Comparison of ENCODE assay signal across 8 cellular contexts in the genomic region with DNA sequence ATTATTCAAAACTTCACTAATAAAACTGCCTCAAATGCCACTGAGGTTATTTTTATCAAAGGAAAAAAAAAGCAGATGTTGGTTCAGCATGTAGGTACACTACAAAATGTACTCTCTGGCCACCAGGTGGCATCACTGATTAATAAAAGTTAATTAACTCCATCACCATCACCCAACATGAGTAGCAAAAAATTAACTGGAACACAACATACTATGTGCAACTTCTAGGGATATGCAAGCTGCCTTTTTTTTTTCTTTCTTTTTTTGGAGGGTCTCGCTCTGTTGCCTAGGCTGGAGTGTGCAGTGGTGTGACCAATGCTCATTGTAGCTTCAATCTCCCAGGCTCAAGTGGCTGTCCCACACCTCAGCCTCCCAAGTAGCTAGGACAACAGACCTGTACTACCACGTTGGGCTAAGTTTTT. TPM values are rescaled to one million over a fixed set of nuclear protein-coding genes. Genes with fewer than 3 reads are reported as not detected.
DNase-seq lines count a peak whose midpoint lies in the region; ATAC-seq and TF ChIP-seq lines count a peak whose summit lies in the region.

No MANE protein-coding gene starts in this region.

- TF ChIP-seq EP300 in Ishikawa (IDR thresholded peaks at IDR 0.05; ENCODE audit: borderline replicate concordance), result no peak
- no peak for TF ChIP-seq EP300 in tibial nerve (IDR thresholded peaks at IDR 0.05)

- intact Hi-C loops in PC-9 (cut with micrococcal nuclease; ENCODE audit: unreplicated experiment), result loop anchor here (1.0 to 5.0 kb wide), 8 partner anchors 14 to 417 kb away; partner anchors contain the start of genes FGD6, METAP2, NR2C1 and VEZT

- H3K79me2 ChIP-seq in PC-9 (ENCODE audit: low read depth) (peaks cover 16% of the 10 kb centered on the region), neural progenitor cell (ENCODE audit: low read depth) (no peaks in the 10 kb centered on the region)

- TSS peak; percentile 99 for BruUV-seq in PC-9 (replicated peaks; lab: Mats Ljungman, UMichigan)

- peaks cover 31% of the 10 kb centered on the region for H3F3A ChIP-seq in PC-9 (ENCODE audit: insufficient read depth, low read depth)
- H3F3A ChIP-seq in neural progenitor cell (ENCODE audit: low read depth), result no peaks in the 10 kb centered on the region

- no peaks in the 10 kb centered on the region for H3K9me3 Mint-ChIP-seq in neural progenitor cell

- peak; percentile 94 for TF ChIP-seq CTCF in PC-9 (conservative IDR thresholded peaks at IDR 0.05)
- peak; percentile 62 for TF ChIP-seq CTCF in fibroblast of mammary gland (conservative IDR thresholded peaks at IDR 0.05; ENCODE audit: control insufficient read depth, insufficient read depth, low read depth, low read length)
- peak; percentile 78 for TF ChIP-seq CTCF in neural progenitor cell (IDR thresholded peaks at IDR 0.05)
- TF ChIP-seq CTCF in tibial nerve (IDR thresholded peaks at IDR 0.05), result peak; percentile 50 to 88 (median 62)

- H3K4me1 Mint-ChIP-seq in neural progenitor cell, result peaks cover 4% of the 10 kb centered on the region

- H3K27me3 ChIP-seq in PC-9 (ENCODE audit: insufficient read depth, low read depth) (no peaks in the 10 kb centered on the region), neural progenitor cell (no peaks in the 10 kb centered on the region), tibial nerve (no peaks in the 10 kb centered on the region)

- peaks cover 19% of the 10 kb centered on the region for H3K36me3 Mint-ChIP-seq in neural progenitor cell

- H3K4me1 ChIP-seq in PC-9 (replicated peaks; ENCODE audit: insufficient read depth) (peaks cover 43% of the 10 kb centered on the region), neural progenitor cell (peaks cover 6% of the 10 kb centered on the region), tibial nerve (peaks cover 0 to 21% (median 0%) of the 10 kb centered on the region in 4 donors)

- no peaks in the 10 kb centered on the region for H3K9me3 ChIP-seq in PC-9 (ENCODE audit: insufficient read depth, low read depth)
- no peaks in the 10 kb centered on the region for H3K9me3 ChIP-seq in neural progenitor cell (ENCODE audit: low read depth)
- H3K9me3 ChIP-seq in tibial nerve, result no peaks in the 10 kb centered on the region

- WGBS in tibial nerve, 2 donors, result 52 to 57% methylated on average over 2 of the region's 2 CpGs

- H4K20me1 ChIP-seq in PC-9 (ENCODE audit: insufficient read depth) (no peaks in the 10 kb centered on the region), neural progenitor cell (ENCODE audit: low read depth) (no peaks in the 10 kb centered on the region)

- H3K4me2 ChIP-seq in PC-9, result peak overlapping the region; percentile 79
- H3K4me2 ChIP-seq in neural progenitor cell, result no peak overlapping the region

- DNase-seq in D341Med (ENCODE audit: low spot score) (peak; percentile 61), PC-9 (peak in 1 of 2 experiments; percentile 48), fibroblast of mammary gland (ENCODE audit: low read depth) (peak; percentile 81), neural progenitor cell (ENCODE audit: low spot score) (peak; percentile 83), tibial nerve (ENCODE audit: low spot score in 2 of 2) (peak; percentile 51 to 85)
- peak; percentile 38 to 46 for DNase-seq in activated T-cell treated with anti-CD3 and anti-CD28 coated beads, Interleukin-2, amount 50 U/mL, for 48 hours

- H3K27me3 Mint-ChIP-seq in neural progenitor cell (ENCODE audit: insufficient read depth, low read depth), result peaks cover 2% of the 10 kb centered on the region

- no peak overlapping the region for H3K27ac Mint-ChIP-seq in neural progenitor cell

- CTCF ChIA-PET in PC-9 (lab: Charles Lee), result interaction anchor here (0.6 to 1.7 kb wide), 5 partner anchors 99 to 458 kb away, joined by 3 to 14 read pairs (median 4); partner anchors contain the start of gene METAP2

- POLR2A ChIA-PET in PC-9 (lab: Charles Lee; ENCODE audit: unreplicated experiment), result interaction anchor here (0.5 to 1.0 kb wide), 4 partner anchors 89 to 468 kb away, joined by 3 to 5 read pairs (median 4); partner anchors contain the start of genes FGD6 and VEZT

- H3K4me3 Mint-ChIP-seq in neural progenitor cell, result no peak overlapping the region

- peak overlapping the region; percentile 43; the same call in 1 of the 2 replicates for H3K4me3 ChIP-seq in PC-9
- H3K4me3 ChIP-seq in fibroblast of mammary gland (ENCODE audit: control insufficient read depth, low read depth, low read length), result no peak overlapping the region
- no peak overlapping the region for H3K4me3 ChIP-seq in neural progenitor cell
- H3K4me3 ChIP-seq in tibial nerve, result no peak overlapping the region

- H3K27ac ChIP-seq in PC-9 (peak overlapping the region; percentile 92), neural progenitor cell (no peak overlapping the region), tibial nerve (no peak overlapping the region)

- TF ChIP-seq POLR2A in tibial nerve (IDR thresholded peaks at IDR 0.05), result no peak

- peak; percentile 85 for ATAC-seq in GM21367 (IDR thresholded peaks at IDR 0.05; ENCODE audit: unreplicated experiment)

- TF ChIP-seq RAD21 in Ishikawa (IDR thresholded peaks at IDR 0.05; ENCODE audit: low read depth), result peak; percentile 80

- H2AFZ ChIP-seq in PC-9 (no peak overlapping the region; the same call in 1 of the 2 replicates), neural progenitor cell (replicated peaks) (no peak overlapping the region)

- H3K9ac ChIP-seq in neural progenitor cell, result no peak overlapping the region

- H3K9me2 ChIP-seq in PC-9 (ENCODE audit: insufficient read depth), result no peaks in the 10 kb centered on the region

- H3K36me3 ChIP-seq in PC-9 (ENCODE audit: low read depth) (peaks cover 4% of the 10 kb centered on the region; the same call in 1 of the 2 replicates), neural progenitor cell (peaks cover 3% of the 10 kb centered on the region), tibial nerve (peaks cover 0 to 11% (median 0%) of the 10 kb centered on the region in 3 donors)

TF ChIP-seq in Ishikawa, 13 proteins besides CTCF, POLR2A, EP300 and RAD21:
- TF ChIP-seq CEBPB (IDR thresholded peaks at IDR 0.05) (no peak), MAX (IDR thresholded peaks at IDR 0.05) (no peak), USF1 (IDR thresholded peaks at IDR 0.05) (no peak), YY1 (IDR thresholded peaks at IDR 0.05; ENCODE audit: low read depth) (no peak), TEAD4 (IDR thresholded peaks at IDR 0.05) (no peak), TAF1 (IDR thresholded peaks at IDR 0.05; ENCODE audit: low read depth) (no peak), ZBTB7A (IDR thresholded peaks at IDR 0.05; ENCODE audit: low read depth) (no peak), CREB1 (IDR thresholded peaks at IDR 0.05; ENCODE audit: low read depth) (no peak), EGR1 (IDR thresholded peaks at IDR 0.05) (no peak), NFIC (IDR thresholded peaks at IDR 0.05) (no peak), FOXM1 (IDR thresholded peaks at IDR 0.05; ENCODE audit: borderline replicate concordance, low read depth) (no peak), TCF12 (IDR thresholded peaks at IDR 0.05; ENCODE audit: low read depth) (no peak)
- TF ChIP-seq, protein P1, sequence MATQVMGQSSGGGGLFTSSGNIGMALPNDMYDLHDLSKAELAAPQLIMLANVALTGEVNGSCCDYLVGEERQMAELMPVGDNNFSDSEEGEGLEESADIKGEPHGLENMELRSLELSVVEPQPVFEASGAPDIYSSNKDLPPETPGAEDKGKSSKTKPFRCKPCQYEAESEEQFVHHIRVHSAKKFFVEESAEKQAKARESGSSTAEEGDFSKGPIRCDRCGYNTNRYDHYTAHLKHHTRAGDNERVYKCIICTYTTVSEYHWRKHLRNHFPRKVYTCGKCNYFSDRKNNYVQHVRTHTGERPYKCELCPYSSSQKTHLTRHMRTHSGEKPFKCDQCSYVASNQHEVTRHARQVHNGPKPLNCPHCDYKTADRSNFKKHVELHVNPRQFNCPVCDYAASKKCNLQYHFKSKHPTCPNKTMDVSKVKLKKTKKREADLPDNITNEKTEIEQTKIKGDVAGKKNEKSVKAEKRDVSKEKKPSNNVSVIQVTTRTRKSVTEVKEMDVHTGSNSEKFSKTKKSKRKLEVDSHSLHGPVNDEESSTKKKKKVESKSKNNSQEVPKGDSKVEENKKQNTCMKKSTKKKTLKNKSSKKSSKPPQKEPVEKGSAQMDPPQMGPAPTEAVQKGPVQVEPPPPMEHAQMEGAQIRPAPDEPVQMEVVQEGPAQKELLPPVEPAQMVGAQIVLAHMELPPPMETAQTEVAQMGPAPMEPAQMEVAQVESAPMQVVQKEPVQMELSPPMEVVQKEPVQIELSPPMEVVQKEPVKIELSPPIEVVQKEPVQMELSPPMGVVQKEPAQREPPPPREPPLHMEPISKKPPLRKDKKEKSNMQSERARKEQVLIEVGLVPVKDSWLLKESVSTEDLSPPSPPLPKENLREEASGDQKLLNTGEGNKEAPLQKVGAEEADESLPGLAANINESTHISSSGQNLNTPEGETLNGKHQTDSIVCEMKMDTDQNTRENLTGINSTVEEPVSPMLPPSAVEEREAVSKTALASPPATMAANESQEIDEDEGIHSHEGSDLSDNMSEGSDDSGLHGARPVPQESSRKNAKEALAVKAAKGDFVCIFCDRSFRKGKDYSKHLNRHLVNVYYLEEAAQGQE (IDR thresholded peaks at IDR 0.05; ENCODE audit: low read depth), result no peak

RNA-seq across cellular contexts. Expression of gene NR2C1, which starts 43.8 kb away (rescaled TPM):
- total RNA-seq in PC-9 (2021), result 24.2 and 26.4 TPM in 2 replicates
- 84.2 and 187 TPM in 2 replicates for total RNA-seq in neural progenitor cell (ENCODE audit: low replicate concordance)
- 10 to 100 TPM; 64.5 to 93.5 (median 75.2) TPM for total RNA-seq in tibial nerve
